8 cellular contexts compared by ENCODE assay signal in genomic region chr9:128723866-128724743, GRCh38. TPM values are rescaled to one million over a fixed set of nuclear protein-coding genes. Genes with fewer than 3 reads are reported as not detected.
DNase-seq lines count a peak whose midpoint lies in the region; ATAC-seq, FAIRE-seq and TF ChIP-seq lines count a peak whose summit lies in the region.

Gene ZDHHC12, minus strand, starts transcription at chr9:128724127. Its CDS starts 34 bp downstream, at chr9:128724093.

- H3K36me3 Mint-ChIP-seq in T-cell (peaks cover 6% of the 10 kb centered on the region), type B pancreatic cell (no peaks in the 10 kb centered on the region)

- WGBS in adipose tissue, 3 donors = 1 to 2% (median 2%) methylated on average over 56 to 67 of the region's 68 CpGs
- WGBS in heart left ventricle, 4 donors = 2 to 4% (median 3%) methylated on average over 43 to 68 of the region's 68 CpGs

- peak within 1 kb of the TSS; percentile 94 to 95 for H3K27ac Mint-ChIP-seq in T-cell
- H3K27ac Mint-ChIP-seq in type B pancreatic cell = peak within 1 kb of the TSS; percentile 84

- H3K4me3 Mint-ChIP-seq in T-cell = peak within 1 kb of the TSS; percentile 89 to 94 (median 93)
- peak within 1 kb of the TSS; percentile 94 for H3K4me3 Mint-ChIP-seq in type B pancreatic cell

- ATAC-seq in HG02840 (IDR thresholded peaks at IDR 0.05; ENCODE audit: low FRiP score, unreplicated experiment) (peak; percentile 88), T-cell (replicated peaks in 1 of 4) (peak; percentile 92 to 98 (median 97)), heart left ventricle (peak; percentile 87 to 93 (median 92))

- H3K27me3 Mint-ChIP-seq in T-cell (no peaks in the 10 kb centered on the region), type B pancreatic cell (no peaks in the 10 kb centered on the region)

- H3K4me1 Mint-ChIP-seq in T-cell (peaks cover 35 to 71% (median 55%) of the 10 kb centered on the region in 3 donors), type B pancreatic cell (ENCODE audit: unreplicated experiment) (peaks cover 25% of the 10 kb centered on the region)

- DNase-seq in GM12891 (ENCODE audit: insufficient read length, low spot score) = peak; percentile 100
- peak; percentile 96 for DNase-seq in NCI-H1436 treated with DMSO at 0.1 percent for 48 hours (lab: John Stamatoyannopoulos, UW)
- peak; percentile 95 to 100 (median 99) for DNase-seq in T-cell
- peak; percentile 93 to 98 (median 97) for DNase-seq in heart left ventricle
- peak; percentile 84 for DNase-seq in pons (ENCODE audit: low spot score)
- DNase-seq in type B pancreatic cell (ENCODE audit: extremely low spot score, unreplicated experiment) = peak; percentile 94

- intact Hi-C loops in heart left ventricle (cut with DNase I) = loop anchor here in 2 of 10 donors (2.0 kb wide), 2 partner anchors 19 to 67 kb away; partner anchors contain the start of gene DYNC2I2 (in 1 of the 2)

- CTCF ChIA-PET in T-cell (lab: Charles Lee) = interaction anchor here in 1 of 2 donors (0.5 to 1.3 kb wide), 6 partner anchors 9 to 497 kb away, joined by 4 to 8 read pairs (median 6); partner anchors contain the start of genes ENDOG, PKN3 and ZER1

- H3K4me3 ChIP-seq in heart left ventricle = peak within 1 kb of the TSS; percentile 18 to 86 (median 71)

- H3K27me3 ChIP-seq in heart left ventricle = no peaks in the 10 kb centered on the region

- H3K27ac ChIP-seq in adipose tissue (ENCODE audit: low read depth, low read length) (no peak within 1 kb of the TSS), heart left ventricle (peak within 1 kb of the TSS; percentile 18 to 86 (median 79))

- H3K4me1 ChIP-seq in heart left ventricle = peaks cover 0 to 21% (median 6%) of the 10 kb centered on the region in 12 donors

- peaks cover 0 to 3% (median 0%) of the 10 kb centered on the region in 12 donors for H3K9me3 ChIP-seq in heart left ventricle

- H3K36me3 ChIP-seq in heart left ventricle = peaks cover 0 to 16% (median 0%) of the 10 kb centered on the region in 9 donors

- POLR2A ChIA-PET in T-cell (lab: Charles Lee) = interaction anchor here (0.6 to 0.7 kb wide), 3 partner anchors 47 to 214 kb away, joined by 3 to 6 read pairs (median 5); no protein-coding TSS in a partner anchor

- FAIRE-seq in GM12891 (lab: Jason Lieb, UNC) = peak; percentile 100

- TF ChIP-seq POLR2A in GM12891 (IDR thresholded peaks at IDR 0.05; ENCODE audit: low read depth, low read length) (peak; percentile 97), heart left ventricle (IDR thresholded peaks at IDR 0.05) (peak in 1 of 2 donors; percentile 81)

- H3K9me3 Mint-ChIP-seq in T-cell (no peaks in the 10 kb centered on the region), type B pancreatic cell (no peaks in the 10 kb centered on the region)

- TF ChIP-seq CTCF in heart left ventricle (IDR thresholded peaks at IDR 0.05) (no peak), type B pancreatic cell (conservative IDR thresholded peaks at IDR 0.05) (no peak)

TF ChIP-seq in GM12891, 5 proteins besides CTCF, POLR2A, EP300 and RAD21:
- TF ChIP-seq POLR2AphosphoS5 (IDR thresholded peaks at IDR 0.05; ENCODE audit: low read depth, low read length) (peak; percentile 97), POU2F2 (IDR thresholded peaks at IDR 0.05; ENCODE audit: low read depth, low read length) (peak; percentile 79), SPI1 (IDR thresholded peaks at IDR 0.05; ENCODE audit: low read depth, low read length) (no peak), TAF1 (IDR thresholded peaks at IDR 0.05; ENCODE audit: low read depth, low read length) (peak; percentile 88), PAX5 (IDR thresholded peaks at IDR 0.05; ENCODE audit: insufficient read depth, low read length, severe bottlenecking) (peak; percentile 16)

RNA-seq across cellular contexts. Expression of gene ZDHHC12, which starts in this region (rescaled TPM):
- polyA plus RNA-seq in GM12891 (2012; ENCODE audit: low read depth, missing spikeins) = 56.9 TPM
- 10 to 100 TPM; 22.6 to 32.9 (median 31.4) TPM for total RNA-seq in T-cell
- polyA plus RNA-seq in adipose tissue = 10 to 100 TPM; 28.8 to 73.3 (median 43.7) TPM
- total RNA-seq in heart left ventricle = 10 to 100 TPM in 5 of 9 donors, 1 to 10 TPM in 4; 5.1 to 26.0 (median 10.5) TPM
- polyA plus RNA-seq in heart left ventricle = 10 to 100 TPM; 10.9 to 29.8 TPM
- 25.6 and 53.5 TPM in 2 replicates for total RNA-seq in type B pancreatic cell (ENCODE audit: low replicate concordance)
